Comparison of ENCODE assay signal across 8 cellular contexts in genomic region chr9:33065157-33066076, GRCh38. TPM values are rescaled to one million over a fixed set of nuclear protein-coding genes. Genes with fewer than 3 reads are reported as not detected.
DNase-seq lines count a peak whose midpoint lies in the region; ATAC-seq and FAIRE-seq lines count a peak whose summit lies in the region.

No MANE protein-coding gene starts in this region.

- peaks cover 36% of the 10 kb centered on the region for H3K36me3 Mint-ChIP-seq in activated T-helper 1 cell treated with anti-CD3 and anti-CD28 coated beads, Interleukin-12 subunit alpha, Interleukin-12 subunit beta, Interleukin-2, Interleukin-4 antibody, amounts not matched to agents 30 ng/mL and 10 ng/mL and 1 ng/mL, durations not matched to agents 14 hours and 24 hours and 36 hours (ENCODE audit: low read depth)

- H3K27ac Mint-ChIP-seq in activated T-helper 1 cell treated with anti-CD3 and anti-CD28 coated beads, Interleukin-12 subunit alpha, Interleukin-12 subunit beta, Interleukin-2, Interleukin-4 antibody, amounts not matched to agents 30 ng/mL and 10 ng/mL and 1 ng/mL, durations not matched to agents 14 hours and 24 hours and 36 hours, result peak overlapping the region; percentile 50

- no peaks in the 10 kb centered on the region for H3K27me3 Mint-ChIP-seq in activated T-helper 1 cell treated with anti-CD3 and anti-CD28 coated beads, Interleukin-12 subunit alpha, Interleukin-12 subunit beta, Interleukin-2, Interleukin-4 antibody, amounts not matched to agents 30 ng/mL and 10 ng/mL and 1 ng/mL, durations not matched to agents 14 hours and 24 hours and 36 hours (ENCODE audit: insufficient read depth)

- peak; percentile 61 for ATAC-seq in GM21360 (IDR thresholded peaks at IDR 0.05; ENCODE audit: unreplicated experiment)
- ATAC-seq in HG03175 (IDR thresholded peaks at IDR 0.05; ENCODE audit: unreplicated experiment), result peak; percentile 85

- FAIRE-seq in GM18507 (lab: Jason Lieb, UNC), result peak; percentile 86

- DNase-seq in GM18507 (ENCODE audit: extremely low spot score, insufficient read length, low read depth), result peak; percentile 43
- no peak for DNase-seq in activated T-helper 1 cell treated with anti-CD3 and anti-CD28 coated beads, Interleukin-12 subunit alpha, Interleukin-12 subunit beta, Interleukin-2, Interleukin-4 antibody, amounts not matched to agents 30 ng/mL and 10 ng/mL and 1 ng/mL, durations not matched to agents 14 hours and 24 hours and 36 hours (ENCODE audit: low spot score)
- no peak for DNase-seq in NCI-H2029 (lab: John Stamatoyannopoulos, UW)
- DNase-seq in SK-N-DZ (ENCODE audit: low spot score), result no peak
- DNase-seq in NCI-H1436 treated with DMSO at 0.1 percent for 48 hours (lab: John Stamatoyannopoulos, UW), result no peak
- no peak for DNase-seq in NCI-H146 (lab: John Stamatoyannopoulos, UW)

- H3K9me3 Mint-ChIP-seq in activated T-helper 1 cell treated with anti-CD3 and anti-CD28 coated beads, Interleukin-12 subunit alpha, Interleukin-12 subunit beta, Interleukin-2, Interleukin-4 antibody, amounts not matched to agents 30 ng/mL and 10 ng/mL and 1 ng/mL, durations not matched to agents 14 hours and 24 hours and 36 hours, result no peaks in the 10 kb centered on the region

- H3K4me3 Mint-ChIP-seq in activated T-helper 1 cell treated with anti-CD3 and anti-CD28 coated beads, Interleukin-12 subunit alpha, Interleukin-12 subunit beta, Interleukin-2, Interleukin-4 antibody, amounts not matched to agents 30 ng/mL and 10 ng/mL and 1 ng/mL, durations not matched to agents 14 hours and 24 hours and 36 hours, result no peak overlapping the region

- intact Hi-C loops in activated T-helper 1 cell treated with anti-CD3 and anti-CD28 coated beads, Interleukin-12 subunit alpha, Interleukin-12 subunit beta, Interleukin-2, Interleukin-4 antibody, amounts not matched to agents 30 ng/mL and 10 ng/mL and 1 ng/mL, durations not matched to agents 14 hours and 24 hours and 36 hours (cut with micrococcal nuclease), result no loop called here

- H3K4me1 Mint-ChIP-seq in activated T-helper 1 cell treated with anti-CD3 and anti-CD28 coated beads, Interleukin-12 subunit alpha, Interleukin-12 subunit beta, Interleukin-2, Interleukin-4 antibody, amounts not matched to agents 30 ng/mL and 10 ng/mL and 1 ng/mL, durations not matched to agents 14 hours and 24 hours and 36 hours (ENCODE audit: low read depth), result peaks cover 19% of the 10 kb centered on the region

RNA-seq across cellular contexts. Expression of gene SMU1, which starts 11.1 kb away (rescaled TPM):
- total RNA-seq in activated T-helper 1 cell treated with anti-CD3 and anti-CD28 coated beads, Interleukin-12 subunit alpha, Interleukin-12 subunit beta, Interleukin-2, Interleukin-4 antibody, amounts not matched to agents 30 ng/mL and 10 ng/mL and 1 ng/mL, durations not matched to agents 14 hours and 24 hours and 36 hours, result 28.8 TPM in 2 replicates
- polyA plus RNA-seq in SK-N-DZ (2014; cell fraction: cytosol; rRNA removed), result 26.0 and 27.4 TPM in 2 replicates
- 11.3 and 12.8 TPM in 2 replicates for polyA plus RNA-seq in SK-N-DZ (2014; cell fraction: nucleus; rRNA removed)

RNA-seq across cellular contexts. Expression of gene DNAJA1, which starts 40.3 kb away (rescaled TPM):
- 296 and 312 TPM in 2 replicates for total RNA-seq in activated T-helper 1 cell treated with anti-CD3 and anti-CD28 coated beads, Interleukin-12 subunit alpha, Interleukin-12 subunit beta, Interleukin-2, Interleukin-4 antibody, amounts not matched to agents 30 ng/mL and 10 ng/mL and 1 ng/mL, durations not matched to agents 14 hours and 24 hours and 36 hours
- 289 and 292 TPM in 2 replicates for polyA plus RNA-seq in SK-N-DZ (2014; cell fraction: cytosol; rRNA removed)
- polyA plus RNA-seq in SK-N-DZ (2014; cell fraction: nucleus; rRNA removed), result 105 and 151 TPM in 2 replicates
